ENCODE assay signal across 9 cellular contexts in genomic region chr1:224900062-224900461, GRCh38.
"Had no signal": no experiment of that assay in that cellular context is flagged by ENCODE, and none has a peak within 500 bp of the region (broad histone marks: within the 10 kb centered on the region; RNA-seq: fewer than 3 reads in every experiment).

No MANE protein-coding gene starts in this region.

- FAIRE-seq: H1, H54, HepG2 had no signal

- H3K4me2 ChIP-seq: GM23338 had no signal

- DNase-seq: H9, HCEC 1CT, HFFc6, KBM-7 had no signal

- H3K4me3 ChIP-seq: GM23338 had no signal

- H3K27ac ChIP-seq: HL-60 had no signal

- ATAC-seq: GM23338, HepG2 had no signal

- H2AFZ ChIP-seq: GM23338 had no signal
